Comparison of ENCODE assay signal across 8 cellular contexts in the genomic region with DNA sequence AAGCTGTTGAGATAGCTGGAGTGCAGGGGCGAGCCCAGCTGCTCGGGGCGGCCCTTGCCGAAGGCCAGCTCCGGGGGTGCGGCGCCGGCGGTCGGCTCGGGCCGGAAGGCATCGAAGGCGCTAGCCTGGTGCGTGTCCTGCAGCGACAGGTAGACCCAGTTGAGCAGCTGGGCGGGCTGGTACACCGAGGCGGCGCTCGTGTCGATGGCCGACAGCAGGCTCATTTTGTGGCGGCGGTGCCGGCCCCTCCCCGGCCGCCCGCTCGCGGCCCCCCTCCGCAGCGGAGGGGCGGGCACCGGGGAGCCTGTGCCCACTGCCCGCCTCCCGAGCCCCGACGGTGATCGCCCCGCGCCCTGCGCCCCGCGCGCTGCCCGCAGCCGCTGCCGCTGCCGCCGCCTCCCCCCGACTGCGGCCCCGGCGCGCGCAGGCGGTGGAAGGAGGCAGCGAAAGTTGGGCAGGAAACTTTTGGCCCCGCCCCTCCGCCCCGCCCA. TPM values are rescaled to one million over a fixed set of nuclear protein-coding genes. Genes with fewer than 3 reads are reported as not detected.
A peak's percentile ranks its signal among the peaks of the same experiment; 100 is the strongest.
DNase-seq lines count a peak whose midpoint lies in the region; ATAC-seq, FAIRE-seq and TF ChIP-seq lines count a peak whose summit lies in the region.

A gene (minus strand): TSS at position 408 of the 491 bp plus-strand sequence. CDS start 184 bp downstream, at position 224.

- peak; percentile 54 to 55 for DNase-seq in A549 (ENCODE audit: low read depth in 1 of 2, low spot score in 1 of 2)
- no peak for DNase-seq in cerebellum (ENCODE audit: low spot score)
- DNase-seq in left lung, result peak in 1 of 2 donors; percentile 90
- DNase-seq in stimulated activated naive CD8-positive, alpha-beta T cell treated with anti-CD3 and anti-CD28 coated beads, Interleukin-15, Interleukin-2, amounts not matched to agents 100 U/mL and 50 U/mL, for 24 hours, result peak; percentile 41
- no peak for DNase-seq in NCI-H2171 (lab: John Stamatoyannopoulos, UW)

- H3K4me2 ChIP-seq in A549, result peak within 1 kb of the TSS; percentile 96
- H3K4me2 ChIP-seq in OCI-LY3 (ENCODE audit: low read length), result peak within 1 kb of the TSS; percentile 99

- intact Hi-C loops in left lung (cut with DNase I), result no loop called here

- CTCF ChIA-PET in A549 (lab: Yijun Ruan, JAX), result interaction anchor here (1.0 to 1.8 kb wide), 5 partner anchors 9 to 71 kb away, joined by 3 to 6 read pairs (median 3); no protein-coding TSS in a partner anchor

- H2AFZ ChIP-seq in OCI-LY3 (ENCODE audit: low read depth, low read length), result peak within 1 kb of the TSS; percentile 84; the same call in 1 of the 2 replicates

- peak; percentile 76 for TF ChIP-seq POLR2A in A549 (IDR thresholded peaks at IDR 0.05; ENCODE audit: low read length)

- POLR2A ChIA-PET in A549 (lab: Yijun Ruan, JAX), result interaction anchor here (0.7 to 1.8 kb wide), 5 partner anchors 8 to 55 kb away, joined by 3 to 6 read pairs (median 4); no protein-coding TSS in a partner anchor

- 0% methylated on average over 6 of the region's 62 CpGs for WGBS in A549 (ENCODE audit: missing lambda C conversion rate)

- H3K4me1 ChIP-seq in A549, result peaks cover 26% of the 10 kb centered on the region
- peaks cover 9% of the 10 kb centered on the region for H3K4me1 ChIP-seq in OCI-LY3 (ENCODE audit: low read length)
- H3K4me1 ChIP-seq in left lung, result peaks cover 12 to 42% of the 10 kb centered on the region in 2 donors

- H3K9me3 ChIP-seq in A549, result no peaks in the 10 kb centered on the region
- no peaks in the 10 kb centered on the region for H3K9me3 ChIP-seq in OCI-LY3 (ENCODE audit: insufficient read depth, low read length)
- no peaks in the 10 kb centered on the region for H3K9me3 ChIP-seq in left lung

- TF ChIP-seq CTCF in A549 (IDR thresholded peaks at IDR 0.05), result no peak
- no peak for TF ChIP-seq CTCF in OCI-LY3 (IDR thresholded peaks at IDR 0.05; ENCODE audit: low read depth, low read length)
- no peak for TF ChIP-seq CTCF in left lung (IDR thresholded peaks at IDR 0.05)

- peak within 1 kb of the TSS; percentile 55 for H3K9ac ChIP-seq in OCI-LY3 (ENCODE audit: low read length)

- TF ChIP-seq RAD21 in A549 (conservative IDR thresholded peaks at IDR 0.05 in 1 of 2, IDR thresholded peaks at IDR 0.05 in 1 of 2), result no peak

- H3K4me3 ChIP-seq in A549, result peak within 1 kb of the TSS; percentile 75
- H3K4me3 ChIP-seq in OCI-LY3 (ENCODE audit: low read length), result peak within 1 kb of the TSS; percentile 91
- peak within 1 kb of the TSS; percentile 77 to 91 for H3K4me3 ChIP-seq in left lung

- peaks cover 10% of the 10 kb centered on the region; the same call in 1 of the 2 replicates for H3K27me3 ChIP-seq in OCI-LY3 (ENCODE audit: low read depth, low read length)
- peaks cover 0 to 16% of the 10 kb centered on the region in 2 donors for H3K27me3 ChIP-seq in left lung

- no peaks in the 10 kb centered on the region for H3K36me3 ChIP-seq in OCI-LY3 (replicated peaks; ENCODE audit: low read depth, low read length)
- no peaks in the 10 kb centered on the region for H3K36me3 ChIP-seq in left lung

- no peaks in the 10 kb centered on the region for H3K79me2 ChIP-seq in OCI-LY3 (ENCODE audit: low read length)

- ATAC-seq in A549, result peak; percentile 41 to 47
- peak; percentile 33 for ATAC-seq in GM18517 (IDR thresholded peaks at IDR 0.05; ENCODE audit: unreplicated experiment)
- peak; percentile 40 for ATAC-seq in HG02840 (IDR thresholded peaks at IDR 0.05; ENCODE audit: low FRiP score, unreplicated experiment)
- ATAC-seq in left lung, result peak; percentile 2
- ATAC-seq in stimulated activated naive CD8-positive, alpha-beta T cell treated with anti-CD3 and anti-CD28 coated beads, Interleukin-15, Interleukin-2, amounts not matched to agents 100 U/mL and 50 U/mL, for 24 hours, result peak; percentile 11

- H3K27ac ChIP-seq in A549, result peak within 1 kb of the TSS; percentile 63 to 84
- no peak within 1 kb of the TSS for H3K27ac ChIP-seq in OCI-LY3 (ENCODE audit: low read length)
- H3K27ac ChIP-seq in left lung, result peak within 1 kb of the TSS; percentile 75 to 82

- no peak for FAIRE-seq in A549 (lab: Jason Lieb, UNC)

- no peak for TF ChIP-seq EP300 in A549 (IDR thresholded peaks at IDR 0.05)

- H4K20me1 ChIP-seq in OCI-LY3 (ENCODE audit: insufficient read depth, low read length), result no peaks in the 10 kb centered on the region

TF ChIP-seq in A549, 52 proteins besides CTCF, POLR2A, EP300 and RAD21:
- TF ChIP-seq CHD2 (IDR thresholded peaks at IDR 0.05; ENCODE audit: low read length, partially characterized antibody) (no peak), JUN (IDR thresholded peaks at IDR 0.05) (peak in 1 of 2 experiments; percentile 50; a peak in 1 of 5 replicates), GATA3 (IDR thresholded peaks at IDR 0.05; ENCODE audit: borderline replicate concordance) (no peak)
- TF ChIP-seq, protein P1, sequence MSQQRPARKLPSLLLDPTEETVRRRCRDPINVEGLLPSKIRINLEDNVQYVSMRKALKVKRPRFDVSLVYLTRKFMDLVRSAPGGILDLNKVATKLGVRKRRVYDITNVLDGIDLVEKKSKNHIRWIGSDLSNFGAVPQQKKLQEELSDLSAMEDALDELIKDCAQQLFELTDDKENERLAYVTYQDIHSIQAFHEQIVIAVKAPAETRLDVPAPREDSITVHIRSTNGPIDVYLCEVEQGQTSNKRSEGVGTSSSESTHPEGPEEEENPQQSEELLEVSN (IDR thresholded peaks at IDR 0.05; ENCODE audit: borderline replicate concordance, low read depth), result peak; percentile 56; the same call in 1 of the 2 replicates
- TF ChIP-seq, protein P2, sequence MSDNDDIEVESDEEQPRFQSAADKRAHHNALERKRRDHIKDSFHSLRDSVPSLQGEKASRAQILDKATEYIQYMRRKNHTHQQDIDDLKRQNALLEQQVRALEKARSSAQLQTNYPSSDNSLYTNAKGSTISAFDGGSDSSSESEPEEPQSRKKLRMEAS (IDR thresholded peaks at IDR 0.05), result peak; percentile 58
- TF ChIP-seq, protein P3, sequence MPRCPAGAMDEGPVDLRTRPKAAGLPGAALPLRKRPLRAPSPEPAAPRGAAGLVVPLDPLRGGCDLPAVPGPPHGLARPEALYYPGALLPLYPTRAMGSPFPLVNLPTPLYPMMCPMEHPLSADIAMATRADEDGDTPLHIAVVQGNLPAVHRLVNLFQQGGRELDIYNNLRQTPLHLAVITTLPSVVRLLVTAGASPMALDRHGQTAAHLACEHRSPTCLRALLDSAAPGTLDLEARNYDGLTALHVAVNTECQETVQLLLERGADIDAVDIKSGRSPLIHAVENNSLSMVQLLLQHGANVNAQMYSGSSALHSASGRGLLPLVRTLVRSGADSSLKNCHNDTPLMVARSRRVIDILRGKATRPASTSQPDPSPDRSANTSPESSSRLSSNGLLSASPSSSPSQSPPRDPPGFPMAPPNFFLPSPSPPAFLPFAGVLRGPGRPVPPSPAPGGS (IDR thresholded peaks at IDR 0.05), result 0 out of 3 replicates have a peak, but pooled peaks have one; percentile 47

RNA-seq across cellular contexts. Expression of the gene that starts here (rescaled TPM):
- polyA plus RNA-seq in A549 (2011; rRNA removed) (2.4 and 2.7 TPM in 2 replicates), A549 (2017; fragmentation: RNase III; extraction: RNeasy Plus Mini Kit Qiagen cat#74134 plus additional on column Dnase treatment) (3.9 to 4.7 TPM (median 4.2 TPM) in 3 replicates)
- polyA plus RNA-seq in A549 (2012; cell fraction: cytosol; rRNA removed), result 1.6 and 2.6 TPM in 2 replicates
- 1.9 and 2.6 TPM in 2 replicates for polyA plus RNA-seq in A549 (2012; cell fraction: nucleus; rRNA removed)
- 3.3 and 4.0 TPM in 2 replicates for polyA minus RNA-seq in A549 (2011; rRNA and poly(A)+ RNA removed)
- total RNA-seq in cerebellum (18.9 TPM), left lung (10 to 100 TPM; 31.2 to 42.4 TPM)

Comparison
In these comparisons a context has a peak if more than half of its experiments do, and no peak if none do; other contexts are left out.
1. DNase-seq: peak in A549 (2 of 2) and stimulated activated naive CD8-positive, alpha-beta T cell treated with anti-CD3 and anti-CD28 coated beads, Interleukin-15, Interleukin-2, amounts not matched to agents 100 U/mL and 50 U/mL, for 24 hours (single experiment); none in cerebellum (single experiment) and NCI-H2171 (single experiment).
2. Peak in every context shown above with its lines, with median percentiles within 50 percentile points of each other: ATAC-seq and H3K4me3 ChIP-seq.